ENCODE assay signal across 39 cellular contexts in the genomic region with DNA sequence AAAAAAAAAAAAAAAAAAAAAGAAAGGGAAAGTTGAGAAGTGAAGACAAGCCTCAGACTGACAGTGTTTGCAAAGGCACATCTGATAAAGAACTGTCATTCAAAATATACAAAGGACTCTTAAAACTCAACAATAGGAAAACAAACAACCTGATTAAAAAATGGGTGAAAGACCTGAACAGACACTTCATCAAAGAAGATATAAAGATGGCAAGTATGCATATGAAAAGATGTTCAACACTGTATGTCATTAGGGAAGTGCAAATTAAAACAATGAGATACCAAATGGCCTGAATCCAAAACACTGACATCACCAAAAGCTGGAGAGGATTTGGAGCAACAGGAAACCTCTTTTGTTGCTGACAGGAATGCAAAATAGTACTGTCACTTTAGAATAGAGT.
"Had no signal": no experiment of that assay in that cellular context is flagged by ENCODE, and none has a peak within 500 bp of the region (broad histone marks: within the 10 kb centered on the region; RNA-seq: fewer than 3 reads in every experiment).

No MANE protein-coding gene starts in this region.

- ATAC-seq: activated naive CD4-positive, alpha-beta T cell treated with anti-CD3 and anti-CD28 coated beads, Interleukin-2, amount 50 U/mL, for 72 hours; activated T-cell treated with anti-CD3 and anti-CD28 coated beads, Interleukin-2, amount 50 U/mL, for 4 hours; body of pancreas; PC-3; Right ventricle myocardium inferior; SK-N-SH treated with all-trans-retinoic acid at 6 μM for 48 hours had no signal

- H3K27ac ChIP-seq: adrenal gland, body of pancreas, breast epithelium, RWPE1, VCaP had no signal

- H3K4me3 Mint-ChIP-seq: activated B cell treated with CpG ODN at 0.5 μM for 24 hours; activated CD4-positive, alpha-beta memory T cell treated with anti-CD3 and anti-CD28 coated beads for 36 hours; activated naive CD4-positive, alpha-beta T cell treated with anti-CD3 and anti-CD28 coated beads for 36 hours; activated T-cell treated with anti-CD3 and anti-CD28 coated beads, Interleukin-2, amount 50 U/mL, for 4 hours; activated T-helper 1 cell treated with anti-CD3 and anti-CD28 coated beads, Interleukin-12 subunit alpha, Interleukin-12 subunit beta, Interleukin-2, Interleukin-4 antibody, amounts not matched to agents 30 ng/mL and 10 ng/mL and 1 ng/mL, durations not matched to agents 14 hours and 24 hours and 36 hours had no signal

- H3K9me3 ChIP-seq: adrenal gland, body of pancreas, breast epithelium had no signal

- H3K9me3 Mint-ChIP-seq: activated CD4-positive, alpha-beta memory T cell treated with anti-CD3 and anti-CD28 coated beads for 36 hours; activated naive CD4-positive, alpha-beta T cell treated with anti-CD3 and anti-CD28 coated beads for 36 hours; activated naive CD4-positive, alpha-beta T cell treated with anti-CD3 and anti-CD28 coated beads, Interleukin-2, amount 50 U/mL, for 72 hours; activated T-helper 1 cell treated with anti-CD3 and anti-CD28 coated beads, Interleukin-12 subunit alpha, Interleukin-12 subunit beta, Interleukin-2, Interleukin-4 antibody, amounts not matched to agents 30 ng/mL and 10 ng/mL and 1 ng/mL, durations not matched to agents 14 hours and 24 hours and 36 hours had no signal

- DNase-seq: activated B cell treated with CpG ODN at 0.5 μM for 24 hours; activated CD4-positive, alpha-beta memory T cell treated with anti-CD3 and anti-CD28 coated beads for 36 hours; activated CD4-positive, alpha-beta T cell treated with anti-CD3 and anti-CD28 coated beads for 4 hours; activated CD4-positive, alpha-beta T cell treated with anti-CD3 and anti-CD28 coated beads, Interleukin-2, amount 50 U/mL, for 1 hour; activated CD4-positive, CD25-positive, alpha-beta regulatory T cell treated with anti-CD3 and anti-CD28 coated beads, Interleukin-2, amount 50 U/mL, for 72 hours; activated CD8-positive, alpha-beta memory T cell treated with anti-CD3 and anti-CD28 coated beads, Interleukin-2, amount 50 U/mL, for 4 hours; activated gamma-delta T cell treated with Interleukin-2 at 50 U/mL for 16 hours; activated naive CD4-positive, alpha-beta T cell treated with anti-CD3 and anti-CD28 coated beads for 36 hours; activated T-cell treated with anti-CD3 and anti-CD28 coated beads for 4 hours; activated T-cell treated with anti-CD3 and anti-CD28 coated beads, Interleukin-2, amount 50 U/mL, for 4 hours; adrenal gland; body of pancreas; caudate nucleus; cerebellar nuclear complex; NCI-H1105 treated with DMSO at 0.1 percent for 48 hours; NCI-H1436; NCI-H1694; NCI-H1930; NCI-H2081 treated with DMSO at 0.1 percent for 48 hours; NCI-H345; NCI-H510A; NCI-H526; NCI-H748 treated with DMSO at 0.1 percent for 48 hours; NK-92 treated with Interleukin-12 subunit alpha and Interleukin-12 subunit beta, amount 100 ng/mL, for 24 hours; PC-3; SIG-M5; SW 1271; T-helper 1 cell; T-helper 2 cell; T-helper 9 cell had no signal

- H3K27me3 ChIP-seq: adrenal gland, body of pancreas, breast epithelium had no signal

- FAIRE-seq: astrocyte, RCC 7860 had no signal

- H3K4me3 ChIP-seq: adrenal gland, body of pancreas, breast epithelium had no signal

- H3K27me3 Mint-ChIP-seq: activated B cell treated with CpG ODN at 0.5 μM for 24 hours; activated CD4-positive, alpha-beta memory T cell treated with anti-CD3 and anti-CD28 coated beads for 36 hours had no signal

- H3K4me1 ChIP-seq: breast epithelium had no signal

- H3K27ac Mint-ChIP-seq: activated B cell treated with CpG ODN at 0.5 μM for 24 hours; activated CD4-positive, alpha-beta memory T cell treated with anti-CD3 and anti-CD28 coated beads for 36 hours; activated naive CD4-positive, alpha-beta T cell treated with anti-CD3 and anti-CD28 coated beads for 36 hours; activated naive CD4-positive, alpha-beta T cell treated with anti-CD3 and anti-CD28 coated beads, Interleukin-2, amount 50 U/mL, for 72 hours; activated T-helper 1 cell treated with anti-CD3 and anti-CD28 coated beads, Interleukin-12 subunit alpha, Interleukin-12 subunit beta, Interleukin-2, Interleukin-4 antibody, amounts not matched to agents 30 ng/mL and 10 ng/mL and 1 ng/mL, durations not matched to agents 14 hours and 24 hours and 36 hours had no signal
